Comparison of ENCODE assay signal across 1 cellular context in the genomic region with DNA sequence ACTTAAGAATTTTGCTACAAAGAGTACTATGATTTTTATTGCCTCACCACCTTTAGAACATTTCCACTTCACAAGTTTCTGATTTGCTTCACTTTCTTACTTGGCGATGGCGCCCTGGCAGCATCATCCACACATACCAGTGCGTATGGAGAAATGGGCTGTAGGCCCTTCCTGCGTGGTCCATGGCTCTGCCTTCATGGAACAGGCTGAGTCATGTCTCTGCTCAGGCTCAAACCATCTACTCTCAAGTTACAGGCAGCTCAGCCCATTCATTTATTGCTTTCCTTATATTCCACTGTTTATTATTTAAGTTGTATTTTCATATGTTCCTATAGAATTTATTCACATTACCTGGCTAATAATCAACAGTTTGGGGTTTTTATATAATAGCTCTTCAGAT.
TF ChIP-seq lines count a peak whose summit lies in the region.

No MANE protein-coding gene starts in this region.

TF ChIP-seq in IMR-90, 13 proteins besides CTCF, POLR2A, EP300 and RAD21 (continued from another document):
- TF ChIP-seq, protein P1, sequence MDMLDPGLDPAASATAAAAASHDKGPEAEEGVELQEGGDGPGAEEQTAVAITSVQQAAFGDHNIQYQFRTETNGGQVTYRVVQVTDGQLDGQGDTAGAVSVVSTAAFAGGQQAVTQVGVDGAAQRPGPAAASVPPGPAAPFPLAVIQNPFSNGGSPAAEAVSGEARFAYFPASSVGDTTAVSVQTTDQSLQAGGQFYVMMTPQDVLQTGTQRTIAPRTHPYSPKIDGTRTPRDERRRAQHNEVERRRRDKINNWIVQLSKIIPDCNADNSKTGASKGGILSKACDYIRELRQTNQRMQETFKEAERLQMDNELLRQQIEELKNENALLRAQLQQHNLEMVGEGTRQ (IDR thresholded peaks at IDR 0.05; ENCODE audit: low read depth, low read length), result no peak
- no peak for TF ChIP-seq SMC3 (IDR thresholded peaks at IDR 0.05; ENCODE audit: low read depth, low read length)
- TF ChIP-seq RFX5 (IDR thresholded peaks at IDR 0.05; ENCODE audit: low read depth, low read length), result no peak
- TF ChIP-seq MAFK (IDR thresholded peaks at IDR 0.05; ENCODE audit: low read depth, low read length), result no peak
- no peak for TF ChIP-seq NFE2L2 (IDR thresholded peaks at IDR 0.05; ENCODE audit: low read depth, low read length)
- no peak for TF ChIP-seq BHLHE40 (IDR thresholded peaks at IDR 0.05; ENCODE audit: low read depth, low read length)
- no peak for TF ChIP-seq CHD1 (IDR thresholded peaks at IDR 0.05; ENCODE audit: low read depth, low read length)
- no peak for TF ChIP-seq MXI1 (IDR thresholded peaks at IDR 0.05; ENCODE audit: borderline replicate concordance, low read depth, low read length)
